ENCODE assay signal across 8 cellular contexts in genomic region chr1:233364695-233365539, GRCh38. TPM values are rescaled to one million over a fixed set of nuclear protein-coding genes. Genes with fewer than 3 reads are reported as not detected.
DNase-seq lines count a peak whose midpoint lies in the region; TF ChIP-seq lines count a peak whose summit lies in the region.

No MANE protein-coding gene starts in this region.

- peaks cover 24% of the 10 kb centered on the region for H3F3A ChIP-seq in PC-9 (ENCODE audit: insufficient read depth, low read depth)

- H3K36me3 ChIP-seq in cardiac muscle cell, result no peaks in the 10 kb centered on the region
- H3K36me3 ChIP-seq in PC-9 (ENCODE audit: low read depth), result no peaks in the 10 kb centered on the region

- TF ChIP-seq CTCF in cardiac muscle cell (IDR thresholded peaks at IDR 0.05; ENCODE audit: low read depth, low read length) (peak; percentile 78), PC-9 (conservative IDR thresholded peaks at IDR 0.05) (peak; percentile 85), foreskin fibroblast (IDR thresholded peaks at IDR 0.05; ENCODE audit: low read depth, low read length) (peak; percentile 61), type B pancreatic cell (conservative IDR thresholded peaks at IDR 0.05) (peak; percentile 89)

- H4K20me1 ChIP-seq in PC-9 (ENCODE audit: insufficient read depth), result no peaks in the 10 kb centered on the region

- H3K27ac ChIP-seq in cardiac muscle cell (no peak overlapping the region), PC-9 (no peak overlapping the region)

- no TSS peak for BruUV-seq in PC-9 (replicated peaks; lab: Mats Ljungman, UMichigan)

- CTCF ChIA-PET in PC-9 (lab: Charles Lee), result interaction anchor here (0.6 to 1.4 kb wide), 5 partner anchors 40 to 750 kb away, joined by 3 to 7 read pairs (median 4); no protein-coding TSS in a partner anchor

- peaks cover 12% of the 10 kb centered on the region for H3K27me3 Mint-ChIP-seq in type B pancreatic cell

- POLR2A ChIA-PET in PC-9 (lab: Charles Lee; ENCODE audit: unreplicated experiment), result interaction anchor here (0.7 kb wide), 1 partner anchor 77 kb away, joined by 3 read pairs; no protein-coding TSS in a partner anchor

- DNase-seq in cardiac muscle cell (ENCODE audit: low read depth in 1 of 2, low spot score in 1 of 2), result peak; percentile 10 to 48
- no peak for DNase-seq in cardiac septum (ENCODE audit: low spot score)
- peak in 1 of 2 experiments; percentile 36 for DNase-seq in PC-9
- peak; percentile 5 to 52 for DNase-seq in foreskin fibroblast
- DNase-seq in type B pancreatic cell (ENCODE audit: extremely low spot score, unreplicated experiment), result no peak
- DNase-seq in stimulated activated naive CD4-positive, alpha-beta T cell (lab: John Stamatoyannopoulos, UW), result no peak
- no peak for DNase-seq in stimulated activated CD4-positive, alpha-beta T cell treated with anti-CD3 and anti-CD28 coated beads, Interleukin-4, amount 100 ng/mL, for 1 hour
- no peak for DNase-seq in HuH-7 (ENCODE audit: low spot score)

- intact Hi-C loops in cardiac septum (cut with DNase I) (loop anchor here (10.0 kb wide), 1 partner anchor 700 kb away; no protein-coding TSS in a partner anchor), PC-9 (cut with micrococcal nuclease; ENCODE audit: unreplicated experiment) (loop anchor here (1.0 to 10.0 kb wide), 6 partner anchors 30 to 746 kb away; partner anchors contain the start of genes MAP3K21 and SLC35F3)

- no peak overlapping the region for H2AFZ ChIP-seq in PC-9

- H3K36me3 Mint-ChIP-seq in type B pancreatic cell, result no peaks in the 10 kb centered on the region

- H3K4me3 ChIP-seq in cardiac muscle cell, result no peak overlapping the region
- no peak overlapping the region for H3K4me3 ChIP-seq in PC-9
- H3K4me3 ChIP-seq in foreskin fibroblast (ENCODE audit: low read depth in 1 of 2, low read length in 2 of 2), result no peak overlapping the region

- no peaks in the 10 kb centered on the region for H3K4me1 ChIP-seq in cardiac muscle cell (ENCODE audit: low read depth)
- H3K4me1 ChIP-seq in PC-9 (replicated peaks; ENCODE audit: insufficient read depth), result peaks cover 26% of the 10 kb centered on the region

- H3K9me3 Mint-ChIP-seq in type B pancreatic cell, result no peaks in the 10 kb centered on the region

- H3K27ac Mint-ChIP-seq in type B pancreatic cell, result no peak overlapping the region

- H3K9me3 ChIP-seq in cardiac muscle cell (ENCODE audit: low read depth) (no peaks in the 10 kb centered on the region), PC-9 (ENCODE audit: insufficient read depth, low read depth) (no peaks in the 10 kb centered on the region)

- H3K4me2 ChIP-seq in PC-9, result no peak overlapping the region

- peaks cover 4% of the 10 kb centered on the region for H3K4me1 Mint-ChIP-seq in type B pancreatic cell (ENCODE audit: unreplicated experiment)

- H3K27me3 ChIP-seq in cardiac muscle cell (no peaks in the 10 kb centered on the region), PC-9 (ENCODE audit: insufficient read depth, low read depth) (no peaks in the 10 kb centered on the region)

- no peak overlapping the region for H3K4me3 Mint-ChIP-seq in type B pancreatic cell

- H3K9me2 ChIP-seq in PC-9 (ENCODE audit: insufficient read depth), result no peaks in the 10 kb centered on the region

- peaks cover 15% of the 10 kb centered on the region; the same call in 1 of the 2 replicates for H3K79me2 ChIP-seq in PC-9 (ENCODE audit: low read depth)

RNA-seq across cellular contexts. Expression of gene MAP3K21, which starts 37.4 kb away (rescaled TPM):
- total RNA-seq in cardiac muscle cell, result 1.8 and 2.9 TPM in 2 replicates
- polyA plus RNA-seq in cardiac muscle cell, result 0.70 and 0.92 TPM in 2 replicates
- total RNA-seq in cardiac septum, result 0.27 TPM
- 18.2 and 18.3 TPM in 2 replicates for total RNA-seq in PC-9 (2021)
- 3.6 and 6.4 TPM in 2 replicates for total RNA-seq in type B pancreatic cell (ENCODE audit: low replicate concordance)

Comparison
In these comparisons a context has a peak if more than half of its experiments do, and no peak if none do; other contexts are left out.
1. DNase-seq: peak in cardiac muscle cell (2 of 2) and foreskin fibroblast (2 of 2); none in cardiac septum (single experiment), type B pancreatic cell (single experiment), stimulated activated naive CD4-positive, alpha-beta T cell (0 of 6), stimulated activated CD4-positive, alpha-beta T cell treated with anti-CD3 and anti-CD28 coated beads, Interleukin-4, amount 100 ng/mL, for 1 hour (single experiment) and HuH-7 (single experiment).
2. Peak in every context shown above with its lines, with median percentiles within 50 percentile points of each other: CTCF ChIP-seq.